Comparison of ENCODE assay signal across 1 cellular context in genomic region chr1:85616011-85616705, GRCh38.
TF ChIP-seq lines count a peak whose summit lies in the region.

No MANE protein-coding gene starts in this region.

TF ChIP-seq in IMR-90, 13 proteins besides CTCF, POLR2A, EP300 and RAD21:
- TF ChIP-seq MAZ (IDR thresholded peaks at IDR 0.05; ENCODE audit: borderline replicate concordance, low read depth, low read length) (no peak), USF2 (IDR thresholded peaks at IDR 0.05; ENCODE audit: low read depth, low read length) (no peak), RCOR1 (IDR thresholded peaks at IDR 0.05; ENCODE audit: insufficient replicate concordance, low read length) (no peak), CHD1 (IDR thresholded peaks at IDR 0.05; ENCODE audit: low read depth, low read length) (no peak), BHLHE40 (IDR thresholded peaks at IDR 0.05; ENCODE audit: low read depth, low read length) (no peak), ELK1 (IDR thresholded peaks at IDR 0.05; ENCODE audit: borderline replicate concordance, low read depth, low read length) (no peak), RFX5 (IDR thresholded peaks at IDR 0.05; ENCODE audit: low read depth, low read length) (no peak), CEBPB (IDR thresholded peaks at IDR 0.05; ENCODE audit: low read depth, low read length) (no peak), NFE2L2 (IDR thresholded peaks at IDR 0.05; ENCODE audit: low read depth, low read length) (no peak), SMC3 (IDR thresholded peaks at IDR 0.05; ENCODE audit: low read depth, low read length) (no peak), MXI1 (IDR thresholded peaks at IDR 0.05; ENCODE audit: borderline replicate concordance, low read depth, low read length) (no peak), FOS (IDR thresholded peaks at IDR 0.05; ENCODE audit: low read depth, low read length) (no peak), MAFK (IDR thresholded peaks at IDR 0.05; ENCODE audit: low read depth, low read length) (no peak)
